Comparison of ENCODE assay signal across 24 cellular contexts in the genomic region with DNA sequence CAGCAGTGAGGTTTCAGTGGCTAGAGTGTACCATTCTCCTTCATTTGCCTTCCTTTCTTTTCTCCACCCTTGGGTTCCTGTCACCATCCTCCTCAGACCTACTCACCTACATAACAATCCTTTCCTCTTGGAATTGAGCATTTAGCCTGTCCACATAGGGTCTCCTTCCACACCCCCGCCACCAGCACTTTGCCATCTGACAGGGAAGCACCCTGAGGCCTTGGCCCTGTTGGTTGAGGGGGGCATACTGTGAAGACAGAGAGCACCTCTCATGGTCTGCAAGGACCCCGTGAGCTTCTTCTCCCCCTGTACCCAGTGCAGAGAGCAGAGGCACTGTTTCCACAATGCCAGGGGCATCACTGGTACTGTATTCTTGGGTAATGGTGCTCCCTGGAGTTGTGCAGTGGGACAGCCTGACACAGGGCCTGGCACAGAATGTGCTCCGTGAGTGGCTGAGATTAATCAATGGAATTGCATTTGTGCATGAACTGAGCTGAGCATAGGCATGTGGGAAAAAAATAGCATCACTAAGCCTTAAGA. TPM values are rescaled to one million over a fixed set of nuclear protein-coding genes. Genes with fewer than 3 reads are reported as not detected.
"Had no signal": no experiment of that assay in that cellular context is flagged by ENCODE, and none has a peak within 500 bp of the region (broad histone marks: within the 10 kb centered on the region; RNA-seq: fewer than 3 reads in every experiment).

No MANE protein-coding gene starts in this region.

- H3K9me3 Mint-ChIP-seq: activated naive CD4-positive, alpha-beta T cell treated with anti-CD3 and anti-CD28 coated beads, Interleukin-2, amount 50 U/mL, for 72 hours; activated naive CD8-positive, alpha-beta T cell treated with anti-CD3 and anti-CD28 coated beads, Interleukin-2, amount 50 U/mL, for 24 hours; activated T-cell treated with anti-CD3 and anti-CD28 coated beads, Interleukin-2, amount 50 U/mL, for 24 hours; activated T-helper 1 cell treated with anti-CD3 and anti-CD28 coated beads, Interleukin-12 subunit alpha, Interleukin-12 subunit beta, Interleukin-2, Interleukin-4 antibody, amounts not matched to agents 30 ng/mL and 10 ng/mL and 1 ng/mL, durations not matched to agents 14 hours and 24 hours and 36 hours; brain; T-helper 1 cell treated with Interleukin-12 subunit alpha and Interleukin-12 subunit beta and Interleukin-4 antibody, amounts not matched to agents 30 μg/mL and 1 μg/mL, for 36 hours had no signal

- H3K27ac Mint-ChIP-seq: activated CD8-positive, alpha-beta memory T cell treated with anti-CD3 and anti-CD28 coated beads, Interleukin-2, amount 10 ng/mL, durations not matched to agents 7 days and 5 days; activated naive CD4-positive, alpha-beta T cell treated with anti-CD3 and anti-CD28 coated beads, Interleukin-2, amount 50 U/mL, for 72 hours; activated naive CD8-positive, alpha-beta T cell treated with anti-CD3 and anti-CD28 coated beads, Interleukin-2, amount 50 U/mL, for 24 hours; activated T-cell treated with anti-CD3 and anti-CD28 coated beads, Interleukin-2, amount 50 U/mL, for 24 hours; activated T-helper 1 cell treated with anti-CD3 and anti-CD28 coated beads, Interleukin-12 subunit alpha, Interleukin-12 subunit beta, Interleukin-2, Interleukin-4 antibody, amounts not matched to agents 30 ng/mL and 10 ng/mL and 1 ng/mL, durations not matched to agents 14 hours and 24 hours and 36 hours; brain; T-helper 1 cell treated with Interleukin-12 subunit alpha and Interleukin-12 subunit beta and Interleukin-4 antibody, amounts not matched to agents 30 μg/mL and 1 μg/mL, for 36 hours had no signal

- H3K4me1 Mint-ChIP-seq: activated CD8-positive, alpha-beta memory T cell treated with anti-CD3 and anti-CD28 coated beads, Interleukin-2, amount 10 ng/mL, durations not matched to agents 7 days and 5 days; brain had no signal

- ATAC-seq: activated CD8-positive, alpha-beta memory T cell treated with anti-CD3 and anti-CD28 coated beads, Interleukin-2, amount 10 ng/mL, durations not matched to agents 7 days and 5 days; activated naive CD4-positive, alpha-beta T cell treated with anti-CD3 and anti-CD28 coated beads, Interleukin-2, amount 50 U/mL, for 72 hours; activated naive CD8-positive, alpha-beta T cell treated with anti-CD3 and anti-CD28 coated beads, Interleukin-2, amount 50 U/mL, for 24 hours; PC-3 had no signal

- H3K36me3 Mint-ChIP-seq: activated CD8-positive, alpha-beta memory T cell treated with anti-CD3 and anti-CD28 coated beads, Interleukin-2, amount 10 ng/mL, durations not matched to agents 7 days and 5 days; activated naive CD4-positive, alpha-beta T cell treated with anti-CD3 and anti-CD28 coated beads, Interleukin-2, amount 50 U/mL, for 72 hours; brain had no signal

- H3K4me3 Mint-ChIP-seq: activated CD8-positive, alpha-beta memory T cell treated with anti-CD3 and anti-CD28 coated beads, Interleukin-2, amount 10 ng/mL, durations not matched to agents 7 days and 5 days; activated naive CD8-positive, alpha-beta T cell treated with anti-CD3 and anti-CD28 coated beads, Interleukin-2, amount 50 U/mL, for 24 hours; activated T-cell treated with anti-CD3 and anti-CD28 coated beads, Interleukin-2, amount 50 U/mL, for 24 hours; activated T-helper 1 cell treated with anti-CD3 and anti-CD28 coated beads, Interleukin-12 subunit alpha, Interleukin-12 subunit beta, Interleukin-2, Interleukin-4 antibody, amounts not matched to agents 30 ng/mL and 10 ng/mL and 1 ng/mL, durations not matched to agents 14 hours and 24 hours and 36 hours; brain; T-helper 1 cell treated with Interleukin-12 subunit alpha and Interleukin-12 subunit beta and Interleukin-4 antibody, amounts not matched to agents 30 μg/mL and 1 μg/mL, for 36 hours had no signal

- H3K27me3 Mint-ChIP-seq: activated CD8-positive, alpha-beta memory T cell treated with anti-CD3 and anti-CD28 coated beads, Interleukin-2, amount 10 ng/mL, durations not matched to agents 7 days and 5 days had no signal

- FAIRE-seq: astrocyte had no signal

- DNase-seq: activated CD4-positive, alpha-beta T cell treated with anti-CD3 and anti-CD28 coated beads for 48 hours; activated CD4-positive, alpha-beta T cell treated with anti-CD3 and anti-CD28 coated beads, Interleukin-2, amount 50 U/mL, for 48 hours; activated CD4-positive, CD25-positive, alpha-beta regulatory T cell treated with anti-CD3 and anti-CD28 coated beads, Interleukin-2, amount 50 U/mL, for 72 hours; activated CD8-positive, alpha-beta memory T cell treated with anti-CD3 and anti-CD28 coated beads, Interleukin-2, amount 10 ng/mL, durations not matched to agents 7 days and 5 days; activated effector memory CD4-positive, alpha-beta T cell treated with Interleukin-2 at 50 U/mL for 16 hours; activated naive CD4-positive, alpha-beta T cell; activated naive CD8-positive, alpha-beta T cell treated with anti-CD3 and anti-CD28 coated beads, Interleukin-2, amount 50 U/mL, for 24 hours; activated T-cell treated with anti-CD3 and anti-CD28 coated beads, Interleukin-2, amount 50 U/mL, for 24 hours; amniotic stem cell; Kasumi-1; KBM-7; NCI-H1048; NCI-H146; NCI-H187 treated with DMSO at 0.1 percent for 48 hours; NCI-H2081 treated with DMSO at 0.1 percent for 48 hours; NCI-H446; NCI-H524; PC-3; SHP77 treated with DMSO at 0.1 percent for 48 hours had no signal

RNA-seq across cellular contexts. Expression of a gene that starts 14.9 kb away (rescaled TPM):
- total RNA-seq: activated CD8-positive, alpha-beta memory T cell treated with anti-CD3 and anti-CD28 coated beads, Interleukin-2, amount 10 ng/mL, durations not matched to agents 7 days and 5 days; activated naive CD4-positive, alpha-beta T cell treated with anti-CD3 and anti-CD28 coated beads, Interleukin-2, amount 50 U/mL, for 72 hours; activated T-helper 1 cell treated with anti-CD3 and anti-CD28 coated beads, Interleukin-12 subunit alpha, Interleukin-12 subunit beta, Interleukin-2, Interleukin-4 antibody, amounts not matched to agents 30 ng/mL and 10 ng/mL and 1 ng/mL, durations not matched to agents 14 hours and 24 hours and 36 hours; astrocyte; PC-3 had no signal
